In genomic region chr2:151559431-151559830, GRCh38 we compare ENCODE assay signal across 5 cellular contexts.
DNase-seq lines count a peak whose midpoint lies in the region; ATAC-seq and TF ChIP-seq lines count a peak whose summit lies in the region.
"Not testable (repeated sequence)": the region's sequence is repeated elsewhere in the genome, so short reads cannot be mapped to it uniquely, and the experiment has no call there.

No MANE protein-coding gene starts in this region.

- WGBS in gastroesophageal sphincter (ENCODE audit: low coverage in 1 of 2), 2 donors = 66 to 86% methylated on average over 2 of the region's 2 CpGs
- whole genome bisulfite sequencing in psoas muscle, 3 donors = 60 to 69% (median 67%) methylated on average over 2 of the region's 2 CpGs
- 96 to 98% methylated on average over 2 of the region's 2 CpGs for WGBS in thyroid gland, 2 donors

- not testable (repeated sequence) for TF ChIP-seq EP300 in gastroesophageal sphincter (IDR thresholded peaks at IDR 0.05)

- H3K4me1 ChIP-seq in HEK293 (ENCODE audit: control insufficient read depth, insufficient read depth, low read length); gastroesophageal sphincter; psoas muscle: not testable (repeated sequence)
- H3K4me1 ChIP-seq in thyroid gland = peaks cover 3 to 13% of the 10 kb centered on the region in 2 donors

- H3K27me3 ChIP-seq in gastroesophageal sphincter; psoas muscle (ENCODE audit: insufficient read depth in 3 of 3, low read length in 2 of 3); thyroid gland: not testable (repeated sequence)

- H3K36me3 Mint-ChIP-seq in chondrocyte (ENCODE audit: low read depth) = not testable (repeated sequence)

- intact Hi-C loops in psoas muscle (cut with DNase I); thyroid gland (cut with DNase I): not testable (repeated sequence)

- not testable (repeated sequence) for H3K4me3 Mint-ChIP-seq in chondrocyte (ENCODE audit: unreplicated experiment)

- H3K27ac ChIP-seq in HEK293 (ENCODE audit: extremely low read depth, low read depth, low read length) = not testable (repeated sequence)
- H3K27ac ChIP-seq in gastroesophageal sphincter (peak overlapping the region in 3 of 4 donors; percentile 2 to 55 (median 16)), psoas muscle (peak overlapping the region; percentile 56), thyroid gland (peak overlapping the region in 2 of 3 donors; percentile 56 to 67)

- POLR2A ChIA-PET in HEK293 (lab: Yijun Ruan, JAX) = not testable (repeated sequence)

- not testable (repeated sequence) for H3K4me3 ChIP-seq in HEK293 (ENCODE audit: low read depth, low read length); gastroesophageal sphincter; psoas muscle; thyroid gland (replicated peaks in 1 of 3)

- H3K9me3 ChIP-seq in HEK293 (ENCODE audit: control insufficient read depth, insufficient read depth, low read depth, low read length); gastroesophageal sphincter; psoas muscle; thyroid gland: not testable (repeated sequence)

- TF ChIP-seq POLR2A in gastroesophageal sphincter (IDR thresholded peaks at IDR 0.05); thyroid gland (IDR thresholded peaks at IDR 0.05): not testable (repeated sequence)

- not testable (repeated sequence) for DNase-seq in chondrocyte (ENCODE audit: low spot score); psoas muscle; thyroid gland

- H3K36me3 ChIP-seq in HEK293 (ENCODE audit: control insufficient read depth in 2 of 2, insufficient read depth in 1 of 2, low read length in 2 of 2); gastroesophageal sphincter; thyroid gland: not testable (repeated sequence)
- peaks cover 3 to 100% of the 10 kb centered on the region in 2 donors for H3K36me3 ChIP-seq in psoas muscle (ENCODE audit: insufficient read depth in 1 of 2, low read depth in 1 of 2)

- ATAC-seq in gastroesophageal sphincter, psoas muscle: not testable (repeated sequence)

- not testable (repeated sequence) for H3K27me3 Mint-ChIP-seq in chondrocyte (ENCODE audit: low read depth)

- H3K9me3 Mint-ChIP-seq in chondrocyte (ENCODE audit: low read depth) = not testable (repeated sequence)

- H3K4me1 Mint-ChIP-seq in chondrocyte (ENCODE audit: low read depth) = peaks cover 33% of the 10 kb centered on the region

- CTCF ChIA-PET in HEK293 (lab: Yijun Ruan, JAX) = not testable (repeated sequence)

- not testable (repeated sequence) for TF ChIP-seq CTCF in HEK293 (tag by site-specific recombination; IDR thresholded peaks at IDR 0.05); chondrocyte (IDR thresholded peaks at IDR 0.05); gastroesophageal sphincter (IDR thresholded peaks at IDR 0.05); psoas muscle (IDR thresholded peaks at IDR 0.05); thyroid gland (IDR thresholded peaks at IDR 0.05)

- peak overlapping the region; percentile 25 for H3K27ac Mint-ChIP-seq in chondrocyte (ENCODE audit: unreplicated experiment)

TF ChIP-seq in HEK293, 187 proteins besides CTCF, POLR2A, EP300 and RAD21:
- TF ChIP-seq ZNF146 (tag by site-specific recombination; IDR thresholded peaks at IDR 0.05) = peak; percentile 70
